17 cellular contexts compared by ENCODE assay signal in genomic region chr9:34625087-34625486, GRCh38. TPM values are rescaled to one million over a fixed set of nuclear protein-coding genes. Genes with fewer than 3 reads are reported as not detected.
DNase-seq lines count a peak whose midpoint lies in the region; TF ChIP-seq lines count a peak whose summit lies in the region.
"Had no signal": no experiment of that assay in that cellular context is flagged by ENCODE, and none has a peak within 500 bp of the region (broad histone marks: within the 10 kb centered on the region; RNA-seq: fewer than 3 reads in every experiment).

No MANE protein-coding gene starts in this region.

- H3K36me3 ChIP-seq in HEK293 (ENCODE audit: control insufficient read depth in 2 of 2, insufficient read depth in 1 of 2, low read length in 2 of 2) (no peaks in the 10 kb centered on the region), ectodermal cell (ENCODE audit: control insufficient read depth, insufficient read depth, low read length) (no peaks in the 10 kb centered on the region)

- H3K4me3 Mint-ChIP-seq in nephron, result peak overlapping the region in 2 of 3 experiments; percentile 7 to 35
- H3K4me3 Mint-ChIP-seq: HFFc6 had no signal

- peaks cover 16% of the 10 kb centered on the region for H3K4me1 Mint-ChIP-seq in nephron

- DNase-seq in coronary artery (ENCODE audit: low spot score) (no peak), HuH-7.5 (ENCODE audit: low spot score) (no peak), mucosa of gallbladder (ENCODE audit: low spot score) (no peak)
- DNase-seq: ACHN, HFFc6, NCI-H1417 treated with DMSO at 0.1 percent for 48 hours, NCI-H187 treated with DMSO at 0.1 percent for 48 hours, NCI-H226, NCI-H524, PC-3, RPMI8226, SIG-M5 had no signal

- peaks cover 79% of the 10 kb centered on the region for H3K27me3 ChIP-seq in ectodermal cell (ENCODE audit: control insufficient read depth, insufficient read depth, low read length, poor library complexity, severe bottlenecking)

- H3K27me3 Mint-ChIP-seq in nephron (ENCODE audit: low read depth), result peaks cover 78% of the 10 kb centered on the region

- H3K27ac Mint-ChIP-seq in nephron, result no peak overlapping the region
- H3K27ac Mint-ChIP-seq: HFFc6 had no signal

- H3K27ac ChIP-seq in HEK293 (ENCODE audit: extremely low read depth, low read depth, low read length), result no peak overlapping the region
- H3K27ac ChIP-seq in ectodermal cell (ENCODE audit: insufficient read depth, low read depth, low read length, poor library complexity, severe bottlenecking), result peak overlapping the region; percentile 76
- no peak overlapping the region for H3K27ac ChIP-seq in coronary artery
- H3K27ac ChIP-seq: C4-2B had no signal

- TF ChIP-seq CTCF in HEK293 (tag by site-specific recombination; IDR thresholded peaks at IDR 0.05) (no peak), nephron (IDR thresholded peaks at IDR 0.05; ENCODE audit: unreplicated experiment in 3 of 3) (no peak), coronary artery (IDR thresholded peaks at IDR 0.05) (no peak)

- H3K4me3 ChIP-seq in HEK293 (ENCODE audit: low read depth, low read length) (no peak overlapping the region), ectodermal cell (ENCODE audit: insufficient read depth, low read depth, low read length) (no peak overlapping the region), coronary artery (no peak overlapping the region)

- CTCF ChIA-PET in HEK293 (lab: Yijun Ruan, JAX), result interaction anchor here (0.6 to 7.3 kb wide), 6 partner anchors 9 to 847 kb away, joined by 3 to 59 read pairs (median 6); partner anchors contain the start of gene IL11RA

- H3K36me3 Mint-ChIP-seq in nephron (ENCODE audit: low read depth), result no peaks in the 10 kb centered on the region

- no peaks in the 10 kb centered on the region; the same call in 1 of the 2 replicates for H3K4me1 ChIP-seq in HEK293 (ENCODE audit: control insufficient read depth, insufficient read depth, low read length)
- H3K4me1 ChIP-seq in ectodermal cell (ENCODE audit: control insufficient read depth, insufficient read depth, low read length), result peaks cover 22% of the 10 kb centered on the region

- WGBS in ectodermal cell, 2 experiments, result 62 to 63% methylated on average over 6 of the region's 6 CpGs

- no peaks in the 10 kb centered on the region for H3K9me3 Mint-ChIP-seq in nephron
- H3K9me3 Mint-ChIP-seq: HFFc6 had no signal

- H3K9me3 ChIP-seq in HEK293 (ENCODE audit: control insufficient read depth, insufficient read depth, low read depth, low read length), result no peaks in the 10 kb centered on the region
- H3K9me3 ChIP-seq in ectodermal cell (ENCODE audit: control insufficient read depth, low read length), result no peaks in the 10 kb centered on the region

- POLR2A ChIA-PET in HEK293 (lab: Yijun Ruan, JAX), result interaction anchor here (1.0 kb wide), 1 partner anchor 13 kb away, joined by 5 read pairs; the partner anchor contains the start of gene SIGMAR1

TF ChIP-seq in HEK293, 187 proteins besides CTCF, POLR2A, EP300 and RAD21:
- TF ChIP-seq EGR2 (tag by site-specific recombination; IDR thresholded peaks at IDR 0.05; ENCODE audit: low read depth) (peak; percentile 37; the same call in 1 of the 2 replicates), ZNF214 (tag by site-specific recombination; IDR thresholded peaks at IDR 0.05; ENCODE audit: borderline replicate concordance) (no peak), ZNF16 (tag by site-specific recombination; IDR thresholded peaks at IDR 0.05; ENCODE audit: low read depth) (no peak), ZXDB (tag by site-specific recombination; IDR thresholded peaks at IDR 0.05) (no peak), ZNF530 (tag by site-specific recombination; IDR thresholded peaks at IDR 0.05; ENCODE audit: low read depth) (no peak), ZFHX2 (tag by site-specific recombination; conservative IDR thresholded peaks at IDR 0.05) (no peak), ZNF169 (tag by site-specific recombination; IDR thresholded peaks at IDR 0.05) (no peak), ZNF157 (tag by site-specific recombination; IDR thresholded peaks at IDR 0.05) (no peak)

RNA-seq across cellular contexts. Expression of gene ARID3C, which starts 3.8 kb away (rescaled TPM):
- 0.48 TPM for polyA plus RNA-seq in ectodermal cell (2013, experiment 1 of 4)
- 0.53 TPM for polyA plus RNA-seq in ectodermal cell (2013, experiment 2 of 4)
- polyA plus RNA-seq in ectodermal cell (2013, experiment 3 of 4), result 0.96 TPM
- polyA plus RNA-seq in ectodermal cell (2013, experiment 4 of 4), result 0.53 TPM
- not detected for total RNA-seq in mucosa of gallbladder
- total RNA-seq: M059J, PC-3 had no signal

RNA-seq across cellular contexts. Expression of gene DCTN3, which starts 4.8 kb away (rescaled TPM):
- polyA plus RNA-seq in ectodermal cell (2013, experiment 1 of 4), result 90.1 TPM
- polyA plus RNA-seq in ectodermal cell (2013, experiment 2 of 4), result 83.7 TPM
- polyA plus RNA-seq in ectodermal cell (2013, experiment 3 of 4), result 92.9 TPM
- 107 TPM for polyA plus RNA-seq in ectodermal cell (2013, experiment 4 of 4)
- total RNA-seq in mucosa of gallbladder, result 81.9 TPM

RNA-seq across cellular contexts. Expression of gene SIGMAR1, which starts 12.5 kb away (rescaled TPM):
- polyA plus RNA-seq in ectodermal cell (2013, experiment 1 of 4), result 82.4 TPM
- 84.1 TPM for polyA plus RNA-seq in ectodermal cell (2013, experiment 2 of 4)
- polyA plus RNA-seq in ectodermal cell (2013, experiment 3 of 4), result 90.7 TPM
- polyA plus RNA-seq in ectodermal cell (2013, experiment 4 of 4), result 92.3 TPM
- 77.1 TPM for total RNA-seq in mucosa of gallbladder

RNA-seq across cellular contexts. Expression of gene RPP25L, which starts 13.2 kb away (rescaled TPM):
- 29.3 TPM for polyA plus RNA-seq in ectodermal cell (2013, experiment 1 of 4)
- polyA plus RNA-seq in ectodermal cell (2013, experiment 2 of 4), result 25.9 TPM
- 33.0 TPM for polyA plus RNA-seq in ectodermal cell (2013, experiment 3 of 4)
- 37.8 TPM for polyA plus RNA-seq in ectodermal cell (2013, experiment 4 of 4)
- 28.7 TPM for total RNA-seq in mucosa of gallbladder

RNA-seq across cellular contexts. Expression of gene GALT, which starts 21.4 kb away (rescaled TPM):
- 40.8 TPM for polyA plus RNA-seq in ectodermal cell (2013, experiment 1 of 4)
- 40.2 TPM for polyA plus RNA-seq in ectodermal cell (2013, experiment 2 of 4)
- 36.7 TPM for polyA plus RNA-seq in ectodermal cell (2013, experiment 3 of 4)
- polyA plus RNA-seq in ectodermal cell (2013, experiment 4 of 4), result 37.8 TPM
- 63.6 TPM for total RNA-seq in mucosa of gallbladder
